Comparison of ENCODE assay signal across 13 cellular contexts in genomic region chr20:3175270-3175669, GRCh38. TPM values are rescaled to one million over a fixed set of nuclear protein-coding genes. Genes with fewer than 3 reads are reported as not detected.
DNase-seq lines count a peak whose midpoint lies in the region; ATAC-seq and TF ChIP-seq lines count a peak whose summit lies in the region.
"Had no signal": no experiment of that assay in that cellular context is flagged by ENCODE, and none has a peak within 500 bp of the region (broad histone marks: within the 10 kb centered on the region; RNA-seq: fewer than 3 reads in every experiment).

No MANE protein-coding gene starts in this region.

- H3K27ac ChIP-seq in MM.1S (ENCODE audit: low read length) = no peak overlapping the region

- no peaks in the 10 kb centered on the region for H3K27me3 Mint-ChIP-seq in progenitor cell of endocrine pancreas

- H3K9ac ChIP-seq in adipocyte (ENCODE audit: low read length) (peak overlapping the region; percentile 90), MM.1S (ENCODE audit: low read length) (no peak overlapping the region)

- DNase-seq in HAP-1 (ENCODE audit: low spot score in 2 of 2) (no peak), adipocyte (ENCODE audit: low read depth) (no peak), progenitor cell of endocrine pancreas (ENCODE audit: low spot score, unreplicated experiment) (no peak), MM.1S (no peak)
- DNase-seq: activated CD4-positive, alpha-beta T cell treated with anti-CD3 and anti-CD28 coated beads, Interleukin-2, amount 50 U/mL, for 48 hours; DMS 273 treated with DMSO at 0.1 percent for 48 hours; naive B cell; NCI-H1436; NCI-H748 treated with DMSO at 0.1 percent for 48 hours; stimulated activated CD4-positive, alpha-beta T cell treated with anti-CD3 and anti-CD28 coated beads, Interleukin-15, amount 100 ng/mL, for 24 hours had no signal

- H3F3A ChIP-seq in MM.1S (ENCODE audit: insufficient read depth, low read length) = peaks cover 5% of the 10 kb centered on the region; the same call in 1 of the 2 replicates

- peak overlapping the region; percentile 95 for H3K4me3 Mint-ChIP-seq in progenitor cell of endocrine pancreas (ENCODE audit: low read depth)

- no peaks in the 10 kb centered on the region for H3K9me3 Mint-ChIP-seq in progenitor cell of endocrine pancreas (ENCODE audit: low read depth)
- H3K9me3 Mint-ChIP-seq: naive B cell had no signal

- TF ChIP-seq CTCF in progenitor cell of endocrine pancreas (IDR thresholded peaks at IDR 0.05; ENCODE audit: unreplicated experiment) (no peak), MM.1S (IDR thresholded peaks at IDR 0.05; ENCODE audit: low read length) (no peak)

- H3K4me3 ChIP-seq in HAP-1 (peak overlapping the region; percentile 90), adipocyte (ENCODE audit: low read length) (peak overlapping the region; percentile 96), iPS-11a (ENCODE audit: low read depth, low read length) (peak overlapping the region; percentile 98), MM.1S (ENCODE audit: low read length) (no peak overlapping the region)

- H2AFZ ChIP-seq in MM.1S (ENCODE audit: low read length) = no peak overlapping the region

- in situ Hi-C loops in HAP-1 (cut with MboI; ENCODE audit: low sequenced_read_pairs) = no loop called here

- no peak overlapping the region for H3K4me2 ChIP-seq in MM.1S (ENCODE audit: low read depth, low read length)

- H3K27ac Mint-ChIP-seq in progenitor cell of endocrine pancreas = peak overlapping the region; percentile 99

- ATAC-seq in HG03571 (IDR thresholded peaks at IDR 0.05; ENCODE audit: unreplicated experiment) (no peak), GM18858 (IDR thresholded peaks at IDR 0.05; ENCODE audit: unreplicated experiment) (no peak)

- H3K9me2 ChIP-seq in MM.1S (replicated peaks; ENCODE audit: insufficient read depth, low read length) = no peaks in the 10 kb centered on the region

- H3K4me1 ChIP-seq in HAP-1 (peaks cover 12% of the 10 kb centered on the region), adipocyte (ENCODE audit: control insufficient read depth, insufficient read depth, low read length) (peaks cover 18% of the 10 kb centered on the region), MM.1S (ENCODE audit: low read length) (no peaks in the 10 kb centered on the region)

- H3K36me3 ChIP-seq in HAP-1 (replicated peaks) = no peaks in the 10 kb centered on the region
- no peaks in the 10 kb centered on the region for H3K36me3 ChIP-seq in adipocyte (ENCODE audit: control insufficient read depth, insufficient read depth, low read length, severe bottlenecking)
- H3K36me3 ChIP-seq in MM.1S (replicated peaks; ENCODE audit: insufficient read depth, low read length) = no peaks in the 10 kb centered on the region

- no peaks in the 10 kb centered on the region for H4K20me1 ChIP-seq in MM.1S (ENCODE audit: insufficient read depth, low read length)

- no peaks in the 10 kb centered on the region for H3K27me3 ChIP-seq in HAP-1 (ENCODE audit: low read depth)
- H3K27me3 ChIP-seq in adipocyte (replicated peaks; ENCODE audit: control insufficient read depth, insufficient read depth, low read length) = peaks cover 6% of the 10 kb centered on the region
- peaks cover 39% of the 10 kb centered on the region for H3K27me3 ChIP-seq in MM.1S (replicated peaks; ENCODE audit: insufficient read depth, low read length)

- H3K36me3 Mint-ChIP-seq in progenitor cell of endocrine pancreas (ENCODE audit: insufficient read depth) = no peaks in the 10 kb centered on the region
- H3K36me3 Mint-ChIP-seq: naive B cell had no signal

- peaks cover 33% of the 10 kb centered on the region for H3K4me1 Mint-ChIP-seq in progenitor cell of endocrine pancreas (ENCODE audit: low read depth)

- H3K9me3 ChIP-seq in HAP-1 = no peaks in the 10 kb centered on the region
- no peaks in the 10 kb centered on the region for H3K9me3 ChIP-seq in adipocyte (ENCODE audit: control insufficient read depth, low read length)
- H3K9me3 ChIP-seq in MM.1S (replicated peaks; ENCODE audit: insufficient read depth, low read length) = no peaks in the 10 kb centered on the region

- no peaks in the 10 kb centered on the region for H3K79me2 ChIP-seq in MM.1S (ENCODE audit: low read length)

RNA-seq across cellular contexts. Expression of gene LZTS3, which starts 1.9 kb away (rescaled TPM):
- 47.8 and 48.7 TPM in 2 replicates for total RNA-seq in progenitor cell of endocrine pancreas

RNA-seq across cellular contexts. Expression of gene FASTKD5, which starts 15.6 kb away (rescaled TPM):
- 14.2 and 16.1 TPM in 2 replicates for total RNA-seq in progenitor cell of endocrine pancreas

RNA-seq across cellular contexts. Expression of gene UBOX5, which starts 15.6 kb away (rescaled TPM):
- total RNA-seq in progenitor cell of endocrine pancreas = 8.3 and 9.2 TPM in 2 replicates

RNA-seq across cellular contexts. Expression of gene DDRGK1, which starts 29.2 kb away (rescaled TPM):
- 73.0 and 78.0 TPM in 2 replicates for total RNA-seq in progenitor cell of endocrine pancreas

RNA-seq across cellular contexts. Expression of gene ITPA, which starts 34.0 kb away (rescaled TPM):
- 62.3 and 67.8 TPM in 2 replicates for total RNA-seq in progenitor cell of endocrine pancreas
